ENCODE assay signal across 8 cellular contexts in genomic region chr10:31353574-31353973, GRCh38. TPM values are rescaled to one million over a fixed set of nuclear protein-coding genes. Genes with fewer than 3 reads are reported as not detected.
DNase-seq lines count a peak whose midpoint lies in the region; ATAC-seq, FAIRE-seq and TF ChIP-seq lines count a peak whose summit lies in the region.

No MANE protein-coding gene starts in this region.

- no peak for FAIRE-seq in D721Med (lab: Jason Lieb, UNC)

- ATAC-seq in GM19025 (IDR thresholded peaks at IDR 0.05; ENCODE audit: low read depth, unreplicated experiment) (peak; percentile 91), HG03064 (IDR thresholded peaks at IDR 0.05; ENCODE audit: low read depth, unreplicated experiment) (peak; percentile 58)

- in situ Hi-C loops in SK-MEL-5 (cut with HindIII; ENCODE audit: low pct_unique_long_range_greater_than_20kb, low sequenced_read_pairs), result no loop called here

- TF ChIP-seq CTCF in D721Med (IDR thresholded peaks at IDR 0.05; ENCODE audit: insufficient read depth, missing control alignments), result peak; percentile 17

- DNase-seq in D721Med (ENCODE audit: insufficient read length, low spot score) (no peak), SK-MEL-5 (ENCODE audit: low read depth, low spot score) (peak; percentile 0), hepatic stellate cell (ENCODE audit: low spot score) (peak; percentile 13), NCI-H526 treated with DMSO at 0.1 percent for 48 hours (lab: John Stamatoyannopoulos, UW) (no peak), NCI-H510A treated with DMSO at 0.1 percent for 48 hours (lab: John Stamatoyannopoulos, UW) (no peak), NCI-H2107 treated with DMSO at 0.1 percent for 48 hours (lab: John Stamatoyannopoulos, UW; ENCODE audit: unreplicated experiment) (no peak)

RNA-seq across cellular contexts. Expression of gene ZEB1, which starts 34.6 kb away (rescaled TPM):
- total RNA-seq in SK-MEL-5 (2014; rRNA removed; shearing (Covaris generic)), result 3.2 and 4.2 TPM in 2 replicates
- polyA plus RNA-seq in SK-MEL-5 (2015; cell fraction: cytosol; rRNA removed), result 3.1 and 5.4 TPM in 2 replicates
- polyA plus RNA-seq in SK-MEL-5 (2015; cell fraction: nucleus; rRNA removed), result 6.7 and 7.1 TPM in 2 replicates

Comparison
In these comparisons a context has a peak if more than half of its experiments do, and no peak if none do; other contexts are left out.
1. DNase-seq: peak in SK-MEL-5 (single experiment) and hepatic stellate cell (single experiment); none in D721Med (single experiment), NCI-H526 treated with DMSO at 0.1 percent for 48 hours (single experiment), NCI-H510A treated with DMSO at 0.1 percent for 48 hours (single experiment) and NCI-H2107 treated with DMSO at 0.1 percent for 48 hours (single experiment).